ENCODE assay signal across 2 cellular contexts in the genomic region with DNA sequence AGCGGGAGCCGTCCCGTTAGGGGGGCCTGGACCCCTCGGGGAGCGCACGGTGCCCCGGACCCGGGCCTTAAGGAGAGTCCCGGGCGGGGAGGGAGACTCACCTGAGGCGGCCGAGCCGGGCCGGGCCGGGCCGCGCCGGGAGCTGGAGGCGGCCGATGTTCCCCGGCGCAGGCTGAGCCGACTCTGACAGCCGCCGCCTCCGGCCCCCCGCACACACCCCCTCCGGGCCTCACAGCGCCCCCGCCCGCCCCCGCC.
A peak's percentile ranks its signal among the peaks of the same experiment; 100 is the strongest.
TF ChIP-seq lines count a peak whose summit lies in the region.

A gene (minus strand): TSS at position 188 of the 255 bp plus-strand sequence. CDS start 1,656 bp downstream, outside the sequence.

TF ChIP-seq in IMR-90, 13 proteins besides CTCF, POLR2A, EP300 and RAD21:
- TF ChIP-seq, protein P1, sequence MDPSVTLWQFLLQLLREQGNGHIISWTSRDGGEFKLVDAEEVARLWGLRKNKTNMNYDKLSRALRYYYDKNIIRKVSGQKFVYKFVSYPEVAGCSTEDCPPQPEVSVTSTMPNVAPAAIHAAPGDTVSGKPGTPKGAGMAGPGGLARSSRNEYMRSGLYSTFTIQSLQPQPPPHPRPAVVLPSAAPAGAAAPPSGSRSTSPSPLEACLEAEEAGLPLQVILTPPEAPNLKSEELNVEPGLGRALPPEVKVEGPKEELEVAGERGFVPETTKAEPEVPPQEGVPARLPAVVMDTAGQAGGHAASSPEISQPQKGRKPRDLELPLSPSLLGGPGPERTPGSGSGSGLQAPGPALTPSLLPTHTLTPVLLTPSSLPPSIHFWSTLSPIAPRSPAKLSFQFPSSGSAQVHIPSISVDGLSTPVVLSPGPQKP (IDR thresholded peaks at IDR 0.05; ENCODE audit: borderline replicate concordance, low read depth, low read length), result no peak
- no peak for TF ChIP-seq MXI1 (IDR thresholded peaks at IDR 0.05; ENCODE audit: borderline replicate concordance, low read depth, low read length)
- TF ChIP-seq CHD1 (IDR thresholded peaks at IDR 0.05; ENCODE audit: low read depth, low read length), result no peak
- no peak for TF ChIP-seq SMC3 (IDR thresholded peaks at IDR 0.05; ENCODE audit: low read depth, low read length)
- no peak for TF ChIP-seq NFE2L2 (IDR thresholded peaks at IDR 0.05; ENCODE audit: low read depth, low read length)
- no peak for TF ChIP-seq RFX5 (IDR thresholded peaks at IDR 0.05; ENCODE audit: low read depth, low read length)
- no peak for TF ChIP-seq MAFK (IDR thresholded peaks at IDR 0.05; ENCODE audit: low read depth, low read length)
- no peak for TF ChIP-seq BHLHE40 (IDR thresholded peaks at IDR 0.05; ENCODE audit: low read depth, low read length)
- TF ChIP-seq CEBPB (IDR thresholded peaks at IDR 0.05; ENCODE audit: low read depth, low read length), result no peak
- TF ChIP-seq RCOR1 (IDR thresholded peaks at IDR 0.05; ENCODE audit: insufficient replicate concordance, low read length), result no peak
- no peak for TF ChIP-seq MAZ (IDR thresholded peaks at IDR 0.05; ENCODE audit: borderline replicate concordance, low read depth, low read length)

TF ChIP-seq in HepG2, 621 proteins besides CTCF, POLR2A, EP300 and RAD21:
- TF ChIP-seq, protein P2, sequence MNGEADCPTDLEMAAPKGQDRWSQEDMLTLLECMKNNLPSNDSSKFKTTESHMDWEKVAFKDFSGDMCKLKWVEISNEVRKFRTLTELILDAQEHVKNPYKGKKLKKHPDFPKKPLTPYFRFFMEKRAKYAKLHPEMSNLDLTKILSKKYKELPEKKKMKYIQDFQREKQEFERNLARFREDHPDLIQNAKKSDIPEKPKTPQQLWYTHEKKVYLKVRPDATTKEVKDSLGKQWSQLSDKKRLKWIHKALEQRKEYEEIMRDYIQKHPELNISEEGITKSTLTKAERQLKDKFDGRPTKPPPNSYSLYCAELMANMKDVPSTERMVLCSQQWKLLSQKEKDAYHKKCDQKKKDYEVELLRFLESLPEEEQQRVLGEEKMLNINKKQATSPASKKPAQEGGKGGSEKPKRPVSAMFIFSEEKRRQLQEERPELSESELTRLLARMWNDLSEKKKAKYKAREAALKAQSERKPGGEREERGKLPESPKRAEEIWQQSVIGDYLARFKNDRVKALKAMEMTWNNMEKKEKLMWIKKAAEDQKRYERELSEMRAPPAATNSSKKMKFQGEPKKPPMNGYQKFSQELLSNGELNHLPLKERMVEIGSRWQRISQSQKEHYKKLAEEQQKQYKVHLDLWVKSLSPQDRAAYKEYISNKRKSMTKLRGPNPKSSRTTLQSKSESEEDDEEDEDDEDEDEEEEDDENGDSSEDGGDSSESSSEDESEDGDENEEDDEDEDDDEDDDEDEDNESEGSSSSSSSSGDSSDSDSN (CRISPR knock-in tag; IDR thresholded peaks at IDR 0.05), result 0 out of 2 replicates have a peak, but pooled peaks have one; percentile 6
- TF ChIP-seq ZNF552 (CRISPR knock-in tag; IDR thresholded peaks at IDR 0.05; ENCODE audit: borderline replicate concordance), result no peak
TF ChIP-seq in HepG2: peak in this region for 1.
